ENCODE assay signal across 19 cellular contexts in genomic region chr5:28862860-28863196, GRCh38.
"Had no signal": no experiment of that assay in that cellular context is flagged by ENCODE, and none has a peak within 500 bp of the region (broad histone marks: within the 10 kb centered on the region; RNA-seq: fewer than 3 reads in every experiment).

No MANE protein-coding gene starts in this region.

- H3K4me3 Mint-ChIP-seq: activated B cell treated with CpG ODN at 0.5 μM for 24 hours; activated CD8-positive, alpha-beta T cell treated with anti-CD3 and anti-CD28 coated beads, Interleukin-2, amount 10 ng/mL, durations not matched to agents 7 days and 5 days; activated T-cell treated with anti-CD3 and anti-CD28 coated beads, Interleukin-2, amount 50 U/mL, for 72 hours; immature natural killer cell; nephron had no signal

- ATAC-seq: activated CD8-positive, alpha-beta T cell treated with anti-CD3 and anti-CD28 coated beads, Interleukin-2, amount 10 ng/mL, durations not matched to agents 7 days and 5 days; activated naive CD4-positive, alpha-beta T cell treated with anti-CD3 and anti-CD28 coated beads, Interleukin-2, amount 50 U/mL, for 72 hours; activated T-cell treated with anti-CD3 and anti-CD28 coated beads, Interleukin-2, amount 50 U/mL, for 72 hours had no signal

- H3K36me3 ChIP-seq: cardiac muscle cell, esophagus squamous epithelium, right atrium auricular region, tibial nerve, uterus had no signal

- H3K27ac ChIP-seq: cardiac muscle cell, esophagus squamous epithelium, right atrium auricular region, tibial nerve, uterus had no signal

- H3K4me1 ChIP-seq: esophagus squamous epithelium, right atrium auricular region, tibial nerve, uterus had no signal

- H3K4me3 ChIP-seq: cardiac muscle cell, esophagus squamous epithelium, right atrium auricular region, tibial nerve, uterus had no signal

- H3K9me3 ChIP-seq: esophagus squamous epithelium, right atrium auricular region, tibial nerve, uterus had no signal

- H3K4me1 Mint-ChIP-seq: activated B cell treated with CpG ODN at 0.5 μM for 24 hours, immature natural killer cell, nephron had no signal

- H3K9me3 Mint-ChIP-seq: nephron had no signal

- DNase-seq: activated B cell treated with CpG ODN at 0.5 μM for 24 hours; activated CD4-positive, alpha-beta T cell treated with anti-CD3 and anti-CD28 coated beads for 48 hours; activated CD8-positive, alpha-beta memory T cell treated with anti-CD3 and anti-CD28 coated beads, Interleukin-2, amount 50 U/mL, for 4 hours; activated CD8-positive, alpha-beta T cell treated with anti-CD3 and anti-CD28 coated beads, Interleukin-2, amount 10 ng/mL, durations not matched to agents 7 days and 5 days; activated gamma-delta T cell; activated T-cell treated with anti-CD3 and anti-CD28 coated beads, Interleukin-2, amount 50 U/mL, for 72 hours; esophagus squamous epithelium; head of caudate nucleus; immature natural killer cell; occipital lobe; small intestine; stimulated activated CD4-positive, alpha-beta T cell treated with anti-CD3 and anti-CD28 coated beads, Interleukin-4, amount 100 ng/mL, for 24 hours; stimulated activated naive CD4-positive, alpha-beta T cell; uterus had no signal

- H3K27ac Mint-ChIP-seq: activated B cell treated with CpG ODN at 0.5 μM for 24 hours; activated CD8-positive, alpha-beta T cell treated with anti-CD3 and anti-CD28 coated beads, Interleukin-2, amount 10 ng/mL, durations not matched to agents 7 days and 5 days; activated naive CD4-positive, alpha-beta T cell treated with anti-CD3 and anti-CD28 coated beads, Interleukin-2, amount 50 U/mL, for 72 hours; activated T-cell treated with anti-CD3 and anti-CD28 coated beads, Interleukin-2, amount 50 U/mL, for 72 hours; immature natural killer cell; nephron had no signal

- H3K27me3 ChIP-seq: cardiac muscle cell, esophagus squamous epithelium, right atrium auricular region, tibial nerve, uterus had no signal

- H3K27me3 Mint-ChIP-seq: activated B cell treated with CpG ODN at 0.5 μM for 24 hours had no signal
